ENCODE assay signal across 1 cellular context in the genomic region with DNA sequence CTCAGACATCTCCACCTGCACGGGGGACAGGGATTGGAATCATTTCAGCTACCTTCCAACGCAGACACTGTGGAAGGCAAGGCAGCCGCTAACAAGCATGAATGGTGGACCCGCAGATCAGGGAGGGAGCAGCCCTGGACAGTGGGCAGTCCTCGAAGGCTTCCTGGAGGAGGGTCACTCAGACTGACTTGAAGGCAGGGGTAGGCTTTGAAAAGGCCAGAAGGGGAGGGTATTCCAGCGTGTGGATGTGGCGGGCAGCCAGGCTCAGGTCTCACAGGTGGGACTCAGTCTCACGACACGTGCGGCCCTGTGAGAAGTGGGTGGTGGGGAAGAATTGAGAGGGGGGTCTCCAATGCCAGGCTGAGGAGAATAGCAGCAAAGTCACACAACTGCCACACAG.
TF ChIP-seq lines count a peak whose summit lies in the region.

No MANE protein-coding gene starts in this region.

TF ChIP-seq in IMR-90, 13 proteins besides CTCF, POLR2A, EP300 and RAD21:
- TF ChIP-seq CEBPB (IDR thresholded peaks at IDR 0.05; ENCODE audit: low read depth, low read length) (no peak), RFX5 (IDR thresholded peaks at IDR 0.05; ENCODE audit: low read depth, low read length) (no peak), MXI1 (IDR thresholded peaks at IDR 0.05; ENCODE audit: borderline replicate concordance, low read depth, low read length) (no peak), RCOR1 (IDR thresholded peaks at IDR 0.05; ENCODE audit: insufficient replicate concordance, low read length) (no peak), FOS (IDR thresholded peaks at IDR 0.05; ENCODE audit: low read depth, low read length) (no peak), CHD1 (IDR thresholded peaks at IDR 0.05; ENCODE audit: low read depth, low read length) (no peak), BHLHE40 (IDR thresholded peaks at IDR 0.05; ENCODE audit: low read depth, low read length) (no peak), NFE2L2 (IDR thresholded peaks at IDR 0.05; ENCODE audit: low read depth, low read length) (no peak), MAZ (IDR thresholded peaks at IDR 0.05; ENCODE audit: borderline replicate concordance, low read depth, low read length) (no peak), MAFK (IDR thresholded peaks at IDR 0.05; ENCODE audit: low read depth, low read length) (no peak), SMC3 (IDR thresholded peaks at IDR 0.05; ENCODE audit: low read depth, low read length) (no peak)
- TF ChIP-seq, protein P1, sequence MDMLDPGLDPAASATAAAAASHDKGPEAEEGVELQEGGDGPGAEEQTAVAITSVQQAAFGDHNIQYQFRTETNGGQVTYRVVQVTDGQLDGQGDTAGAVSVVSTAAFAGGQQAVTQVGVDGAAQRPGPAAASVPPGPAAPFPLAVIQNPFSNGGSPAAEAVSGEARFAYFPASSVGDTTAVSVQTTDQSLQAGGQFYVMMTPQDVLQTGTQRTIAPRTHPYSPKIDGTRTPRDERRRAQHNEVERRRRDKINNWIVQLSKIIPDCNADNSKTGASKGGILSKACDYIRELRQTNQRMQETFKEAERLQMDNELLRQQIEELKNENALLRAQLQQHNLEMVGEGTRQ (IDR thresholded peaks at IDR 0.05; ENCODE audit: low read depth, low read length), result no peak
- TF ChIP-seq, protein P2, sequence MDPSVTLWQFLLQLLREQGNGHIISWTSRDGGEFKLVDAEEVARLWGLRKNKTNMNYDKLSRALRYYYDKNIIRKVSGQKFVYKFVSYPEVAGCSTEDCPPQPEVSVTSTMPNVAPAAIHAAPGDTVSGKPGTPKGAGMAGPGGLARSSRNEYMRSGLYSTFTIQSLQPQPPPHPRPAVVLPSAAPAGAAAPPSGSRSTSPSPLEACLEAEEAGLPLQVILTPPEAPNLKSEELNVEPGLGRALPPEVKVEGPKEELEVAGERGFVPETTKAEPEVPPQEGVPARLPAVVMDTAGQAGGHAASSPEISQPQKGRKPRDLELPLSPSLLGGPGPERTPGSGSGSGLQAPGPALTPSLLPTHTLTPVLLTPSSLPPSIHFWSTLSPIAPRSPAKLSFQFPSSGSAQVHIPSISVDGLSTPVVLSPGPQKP (IDR thresholded peaks at IDR 0.05; ENCODE audit: borderline replicate concordance, low read depth, low read length), result no peak
